In the genomic region with DNA sequence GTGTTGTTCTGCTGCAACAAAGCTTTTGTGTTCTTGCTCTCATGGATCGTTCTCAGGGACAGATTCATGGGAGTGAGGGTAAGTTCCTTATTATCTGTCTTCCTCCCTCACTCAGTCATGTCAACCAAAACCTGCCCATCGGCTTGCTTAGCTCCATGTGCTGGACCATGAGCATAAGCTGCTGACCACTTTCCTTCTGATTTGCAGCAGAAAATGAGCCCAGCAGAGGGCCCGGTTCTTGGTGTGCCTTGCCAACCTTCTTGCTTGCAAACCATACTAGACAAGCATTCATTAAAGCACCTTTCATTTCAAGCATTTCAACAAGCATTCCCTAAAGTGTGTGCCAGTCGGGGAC, we compare ENCODE assay signal across 1 cellular context.
TF ChIP-seq lines count a peak whose summit lies in the region.

No MANE protein-coding gene starts in this region.

TF ChIP-seq in IMR-90, 13 proteins besides CTCF, POLR2A, EP300 and RAD21 (continued from another document):
- TF ChIP-seq, protein P1, sequence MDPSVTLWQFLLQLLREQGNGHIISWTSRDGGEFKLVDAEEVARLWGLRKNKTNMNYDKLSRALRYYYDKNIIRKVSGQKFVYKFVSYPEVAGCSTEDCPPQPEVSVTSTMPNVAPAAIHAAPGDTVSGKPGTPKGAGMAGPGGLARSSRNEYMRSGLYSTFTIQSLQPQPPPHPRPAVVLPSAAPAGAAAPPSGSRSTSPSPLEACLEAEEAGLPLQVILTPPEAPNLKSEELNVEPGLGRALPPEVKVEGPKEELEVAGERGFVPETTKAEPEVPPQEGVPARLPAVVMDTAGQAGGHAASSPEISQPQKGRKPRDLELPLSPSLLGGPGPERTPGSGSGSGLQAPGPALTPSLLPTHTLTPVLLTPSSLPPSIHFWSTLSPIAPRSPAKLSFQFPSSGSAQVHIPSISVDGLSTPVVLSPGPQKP (IDR thresholded peaks at IDR 0.05; ENCODE audit: borderline replicate concordance, low read depth, low read length): no peak
- no peak for TF ChIP-seq RFX5 (IDR thresholded peaks at IDR 0.05; ENCODE audit: low read depth, low read length)
